1 cellular context compared by ENCODE assay signal in the genomic region with DNA sequence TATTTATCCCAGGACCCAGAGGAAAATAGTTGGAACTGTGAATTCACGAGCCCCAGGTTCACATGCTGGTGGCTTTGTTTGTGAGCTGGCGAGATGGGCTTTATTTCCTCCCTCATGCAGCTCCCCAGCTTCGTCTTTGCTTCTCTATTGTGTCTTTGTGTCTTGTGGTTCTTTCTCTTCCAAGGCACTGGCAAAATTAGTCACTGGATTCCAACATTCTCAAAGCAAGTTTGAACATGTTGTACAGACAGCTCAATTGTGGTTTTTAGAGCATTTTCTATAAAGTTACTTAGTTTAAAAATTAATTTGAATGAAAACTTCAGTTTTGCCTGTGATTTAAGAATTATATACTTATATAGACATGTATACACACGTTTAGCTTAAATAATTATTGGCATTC.
TF ChIP-seq lines count a peak whose summit lies in the region.

No MANE protein-coding gene starts in this region.

TF ChIP-seq in GM23338, 12 proteins besides CTCF, POLR2A, EP300 and RAD21 (continued from another document):
- TF ChIP-seq, protein P1, sequence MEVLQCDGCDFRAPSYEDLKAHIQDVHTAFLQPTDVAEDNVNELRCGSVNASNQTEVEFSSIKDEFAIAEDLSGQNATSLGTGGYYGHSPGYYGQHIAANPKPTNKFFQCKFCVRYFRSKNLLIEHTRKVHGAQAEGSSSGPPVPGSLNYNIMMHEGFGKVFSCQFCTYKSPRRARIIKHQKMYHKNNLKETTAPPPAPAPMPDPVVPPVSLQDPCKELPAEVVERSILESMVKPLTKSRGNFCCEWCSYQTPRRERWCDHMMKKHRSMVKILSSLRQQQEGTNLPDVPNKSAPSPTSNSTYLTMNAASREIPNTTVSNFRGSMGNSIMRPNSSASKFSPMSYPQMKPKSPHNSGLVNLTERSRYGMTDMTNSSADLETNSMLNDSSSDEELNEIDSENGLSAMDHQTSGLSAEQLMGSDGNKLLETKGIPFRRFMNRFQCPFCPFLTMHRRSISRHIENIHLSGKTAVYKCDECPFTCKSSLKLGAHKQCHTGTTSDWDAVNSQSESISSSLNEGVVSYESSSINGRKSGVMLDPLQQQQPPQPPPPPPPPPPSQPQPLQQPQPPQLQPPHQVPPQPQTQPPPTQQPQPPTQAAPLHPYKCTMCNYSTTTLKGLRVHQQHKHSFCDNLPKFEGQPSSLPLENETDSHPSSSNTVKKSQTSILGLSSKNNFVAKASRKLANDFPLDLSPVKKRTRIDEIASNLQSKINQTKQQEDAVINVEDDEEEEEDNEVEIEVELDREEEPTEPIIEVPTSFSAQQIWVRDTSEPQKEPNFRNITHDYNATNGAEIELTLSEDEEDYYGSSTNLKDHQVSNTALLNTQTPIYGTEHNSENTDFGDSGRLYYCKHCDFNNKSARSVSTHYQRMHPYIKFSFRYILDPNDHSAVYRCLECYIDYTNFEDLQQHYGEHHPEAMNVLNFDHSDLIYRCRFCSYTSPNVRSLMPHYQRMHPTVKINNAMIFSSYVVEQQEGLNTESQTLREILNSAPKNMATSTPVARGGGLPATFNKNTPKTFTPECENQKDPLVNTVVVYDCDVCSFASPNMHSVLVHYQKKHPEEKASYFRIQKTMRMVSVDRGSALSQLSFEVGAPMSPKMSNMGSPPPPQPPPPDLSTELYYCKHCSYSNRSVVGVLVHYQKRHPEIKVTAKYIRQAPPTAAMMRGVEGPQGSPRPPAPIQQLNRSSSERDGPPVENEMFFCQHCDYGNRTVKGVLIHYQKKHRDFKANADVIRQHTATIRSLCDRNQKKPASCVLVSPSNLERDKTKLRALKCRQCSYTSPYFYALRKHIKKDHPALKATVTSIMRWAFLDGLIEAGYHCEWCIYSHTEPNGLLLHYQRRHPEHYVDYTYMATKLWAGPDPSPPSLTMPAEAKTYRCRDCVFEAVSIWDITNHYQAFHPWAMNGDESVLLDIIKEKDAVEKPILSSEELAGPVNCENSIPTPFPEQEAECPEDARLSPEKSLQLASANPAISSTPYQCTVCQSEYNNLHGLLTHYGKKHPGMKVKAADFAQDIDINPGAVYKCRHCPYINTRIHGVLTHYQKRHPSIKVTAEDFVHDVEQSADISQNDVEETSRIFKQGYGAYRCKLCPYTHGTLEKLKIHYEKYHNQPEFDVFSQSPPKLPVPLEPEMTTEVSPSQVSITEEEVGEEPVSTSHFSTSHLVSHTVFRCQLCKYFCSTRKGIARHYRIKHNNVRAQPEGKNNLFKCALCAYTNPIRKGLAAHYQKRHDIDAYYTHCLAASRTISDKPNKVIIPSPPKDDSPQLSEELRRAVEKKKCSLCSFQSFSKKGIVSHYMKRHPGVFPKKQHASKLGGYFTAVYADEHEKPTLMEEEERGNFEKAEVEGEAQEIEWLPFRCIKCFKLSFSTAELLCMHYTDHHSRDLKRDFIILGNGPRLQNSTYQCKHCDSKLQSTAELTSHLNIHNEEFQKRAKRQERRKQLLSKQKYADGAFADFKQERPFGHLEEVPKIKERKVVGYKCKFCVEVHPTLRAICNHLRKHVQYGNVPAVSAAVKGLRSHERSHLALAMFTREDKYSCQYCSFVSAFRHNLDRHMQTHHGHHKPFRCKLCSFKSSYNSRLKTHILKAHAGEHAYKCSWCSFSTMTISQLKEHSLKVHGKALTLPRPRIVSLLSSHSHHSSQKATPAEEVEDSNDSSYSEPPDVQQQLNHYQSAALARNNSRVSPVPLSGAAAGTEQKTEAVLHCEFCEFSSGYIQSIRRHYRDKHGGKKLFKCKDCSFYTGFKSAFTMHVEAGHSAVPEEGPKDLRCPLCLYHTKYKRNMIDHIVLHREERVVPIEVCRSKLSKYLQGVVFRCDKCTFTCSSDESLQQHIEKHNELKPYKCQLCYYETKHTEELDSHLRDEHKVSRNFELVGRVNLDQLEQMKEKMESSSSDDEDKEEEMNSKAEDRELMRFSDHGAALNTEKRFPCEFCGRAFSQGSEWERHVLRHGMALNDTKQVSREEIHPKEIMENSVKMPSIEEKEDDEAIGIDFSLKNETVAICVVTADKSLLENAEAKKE (CRISPR knock-in tag; IDR thresholded peaks at IDR 0.05), result no peak
- no peak for TF ChIP-seq JUNB (IDR thresholded peaks at IDR 0.05; ENCODE audit: unreplicated experiment)
